In the genomic region with DNA sequence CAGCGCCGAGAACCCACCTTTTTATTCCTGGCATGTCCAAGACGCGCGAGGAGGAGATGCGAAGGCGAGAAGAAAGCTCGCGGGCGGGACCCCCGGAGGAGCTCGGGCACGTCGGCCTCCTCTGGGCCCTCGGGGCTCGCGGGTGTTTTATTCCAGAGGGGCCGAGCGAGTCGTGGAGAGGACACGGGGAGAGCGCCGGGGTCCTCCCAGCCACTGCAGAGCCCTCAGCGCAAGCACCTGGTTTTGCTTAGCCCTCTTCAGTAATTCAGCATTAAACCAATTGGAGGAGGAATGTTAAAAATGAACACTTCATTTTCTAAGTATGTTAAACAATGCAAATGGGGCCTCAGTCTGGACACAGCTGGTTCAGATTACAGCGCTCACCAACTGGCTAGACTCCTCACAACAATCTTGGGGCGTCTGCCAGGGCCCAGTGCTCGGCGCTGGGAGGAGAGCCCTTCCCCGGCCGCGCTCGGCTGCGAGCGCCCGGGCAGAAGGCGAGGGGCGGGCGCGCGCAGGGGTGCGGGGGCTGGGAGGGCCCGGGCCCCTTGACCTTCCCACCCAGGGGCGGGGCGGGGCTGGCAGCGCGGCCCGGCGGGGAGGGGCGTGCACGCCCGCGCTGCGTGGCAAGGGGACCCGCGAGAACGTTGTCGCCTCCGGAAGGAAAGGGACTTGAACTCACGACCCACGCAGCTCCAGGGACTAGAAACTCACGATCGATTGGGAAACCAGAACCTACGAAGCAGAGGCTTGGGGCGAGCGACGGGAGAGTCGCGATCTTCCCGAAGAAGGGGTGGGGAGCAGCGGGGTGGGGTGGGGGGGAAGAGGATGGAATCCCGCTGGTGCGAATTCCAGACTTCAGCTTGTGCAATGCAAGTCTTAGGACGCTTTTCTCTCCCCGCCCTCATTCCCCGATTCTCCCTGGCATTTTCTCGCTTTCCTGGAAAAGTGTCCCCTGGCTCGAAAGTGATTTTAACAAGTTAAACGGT, we compare ENCODE assay signal across 8 cellular contexts. TPM values are rescaled to one million over a fixed set of nuclear protein-coding genes. Genes with fewer than 3 reads are reported as not detected.
A peak's percentile ranks its signal among the peaks of the same experiment; 100 is the strongest.
DNase-seq lines count a peak whose midpoint lies in the region; ATAC-seq and TF ChIP-seq lines count a peak whose summit lies in the region.

A gene with protein sequence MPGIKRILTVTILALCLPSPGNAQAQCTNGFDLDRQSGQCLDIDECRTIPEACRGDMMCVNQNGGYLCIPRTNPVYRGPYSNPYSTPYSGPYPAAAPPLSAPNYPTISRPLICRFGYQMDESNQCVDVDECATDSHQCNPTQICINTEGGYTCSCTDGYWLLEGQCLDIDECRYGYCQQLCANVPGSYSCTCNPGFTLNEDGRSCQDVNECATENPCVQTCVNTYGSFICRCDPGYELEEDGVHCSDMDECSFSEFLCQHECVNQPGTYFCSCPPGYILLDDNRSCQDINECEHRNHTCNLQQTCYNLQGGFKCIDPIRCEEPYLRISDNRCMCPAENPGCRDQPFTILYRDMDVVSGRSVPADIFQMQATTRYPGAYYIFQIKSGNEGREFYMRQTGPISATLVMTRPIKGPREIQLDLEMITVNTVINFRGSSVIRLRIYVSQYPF (minus strand): TSS at position 499 of the 989 bp plus-strand sequence. CDS start 465 bp downstream, at position 34.

- H3K9me3 ChIP-seq in MG63 (no peaks in the 10 kb centered on the region), thoracic aorta (no peaks in the 10 kb centered on the region)

- H3K27me3 ChIP-seq in MG63, result peaks cover 3% of the 10 kb centered on the region; the same call in 1 of the 2 replicates
- H3K27me3 ChIP-seq in thoracic aorta (replicated peaks; ENCODE audit: insufficient read depth), result no peaks in the 10 kb centered on the region

- H3K4me3 ChIP-seq in AG10803 (ENCODE audit: low read length) (peak within 1 kb of the TSS; percentile 75), MG63 (peak within 1 kb of the TSS; percentile 44), fibroblast of villous mesenchyme (ENCODE audit: low read depth, low read length) (peak within 1 kb of the TSS; percentile 72), thoracic aorta (peak within 1 kb of the TSS; percentile 94)

- DNase-seq in AG10803 (ENCODE audit: low read depth) (peak; percentile 97), MG63 (peak; percentile 62), fibroblast of villous mesenchyme (ENCODE audit: low read depth) (peak; percentile 88), natural killer cell (peak; percentile 21), thoracic aorta (ENCODE audit: low spot score) (no peak), NCI-H774 (lab: John Stamatoyannopoulos, UW) (no peak)

- peak within 1 kb of the TSS; percentile 83 for H3K4me3 Mint-ChIP-seq in activated T-helper 17 cell treated with anti-CD3 and anti-CD28 coated beads, Interleukin-2, amount 50 U/mL, for 72 hours
- H3K4me3 Mint-ChIP-seq in natural killer cell, result peak within 1 kb of the TSS; percentile 89

- peak; percentile 70 for ATAC-seq in activated T-helper 17 cell treated with anti-CD3 and anti-CD28 coated beads, Interleukin-2, amount 50 U/mL, for 72 hours (replicated peaks)
- peak; percentile 51 to 83 (median 79) for ATAC-seq in natural killer cell
- ATAC-seq in thoracic aorta (ENCODE audit: insufficient number of reproducible peaks, low FRiP score, low read depth), result peak; percentile 27
- no peak for ATAC-seq in HG03139 (IDR thresholded peaks at IDR 0.05; ENCODE audit: unreplicated experiment)

- H3K9me3 Mint-ChIP-seq in activated T-helper 17 cell treated with anti-CD3 and anti-CD28 coated beads, Interleukin-2, amount 50 U/mL, for 72 hours, result no peaks in the 10 kb centered on the region
- H3K9me3 Mint-ChIP-seq in natural killer cell, result no peaks in the 10 kb centered on the region

- no peak for TF ChIP-seq CTCF in AG10803 (conservative IDR thresholded peaks at IDR 0.05; ENCODE audit: low read length)
- no peak for TF ChIP-seq CTCF in fibroblast of villous mesenchyme (IDR thresholded peaks at IDR 0.05; ENCODE audit: insufficient read depth, low read depth, low read length)
- no peak for TF ChIP-seq CTCF in natural killer cell (IDR thresholded peaks at IDR 0.05)
- TF ChIP-seq CTCF in thoracic aorta (IDR thresholded peaks at IDR 0.05), result no peak

- peaks cover 18 to 31% of the 10 kb centered on the region in 2 donors for H3K4me1 ChIP-seq in thoracic aorta (ENCODE audit: control insufficient read depth in 1 of 2, low read depth in 2 of 2)

- H3K27ac ChIP-seq in thoracic aorta, result peak within 1 kb of the TSS; percentile 94 to 98

- H3K36me3 Mint-ChIP-seq in activated T-helper 17 cell treated with anti-CD3 and anti-CD28 coated beads, Interleukin-2, amount 50 U/mL, for 72 hours (ENCODE audit: low read depth), result no peaks in the 10 kb centered on the region
- H3K36me3 Mint-ChIP-seq in natural killer cell, result no peaks in the 10 kb centered on the region

- H3K27me3 Mint-ChIP-seq in activated T-helper 17 cell treated with anti-CD3 and anti-CD28 coated beads, Interleukin-2, amount 50 U/mL, for 72 hours, result peaks cover 24% of the 10 kb centered on the region
- peaks cover 22 to 23% of the 10 kb centered on the region in 2 donors for H3K27me3 Mint-ChIP-seq in natural killer cell (ENCODE audit: low read depth in 2 of 2)

- no peaks in the 10 kb centered on the region for H3K36me3 ChIP-seq in MG63
- H3K36me3 ChIP-seq in thoracic aorta, result no peaks in the 10 kb centered on the region

- H3K27ac Mint-ChIP-seq in activated T-helper 17 cell treated with anti-CD3 and anti-CD28 coated beads, Interleukin-2, amount 50 U/mL, for 72 hours, result no peak within 1 kb of the TSS
- peak within 1 kb of the TSS in 1 of 2 donors; percentile 69 for H3K27ac Mint-ChIP-seq in natural killer cell

- intact Hi-C loops in natural killer cell (cut with micrococcal nuclease), result no loop called here

- H3K4me1 Mint-ChIP-seq in activated T-helper 17 cell treated with anti-CD3 and anti-CD28 coated beads, Interleukin-2, amount 50 U/mL, for 72 hours, result peaks cover 5% of the 10 kb centered on the region
- peaks cover 15 to 21% of the 10 kb centered on the region in 2 donors for H3K4me1 Mint-ChIP-seq in natural killer cell

RNA-seq across cellular contexts. Expression of the gene that starts here (rescaled TPM):
- 0.16 and 26.2 TPM in 2 replicates for total RNA-seq in MG63 (2014; rRNA removed; shearing (Covaris generic); ENCODE audit: low replicate concordance)
- total RNA-seq in activated T-helper 17 cell treated with anti-CD3 and anti-CD28 coated beads, Interleukin-2, amount 50 U/mL, for 72 hours, result 1 to 10 TPM; 1.4 to 7.6 TPM
- 77.7 and 85.0 TPM in 2 replicates for total RNA-seq in fibroblast of villous mesenchyme
- 1 to 10 TPM in 2 of 3 donors, under 1 TPM in 1; 0.56 to 1.3 (median 1.1) TPM for total RNA-seq in natural killer cell
- 1,000 to 10,000 TPM in 1 of 2 donors, 100 to 1,000 TPM in 1; 824 to 1,103 TPM for total RNA-seq in thoracic aorta

Comparison
In these comparisons a context has a peak if more than half of its experiments do, and no peak if none do; other contexts are left out.
1. DNase-seq: peak in AG10803 (single experiment), MG63 (single experiment), fibroblast of villous mesenchyme (single experiment) and natural killer cell (single experiment); none in thoracic aorta (single experiment) and NCI-H774 (single experiment).
2. H3K4me3 ChIP-seq: peak in every context shown above with its lines; median percentile 94 in thoracic aorta; 75 in AG10803; 72 in fibroblast of villous mesenchyme; 44 in MG63.